Comparison of ENCODE assay signal across 12 cellular contexts in the genomic region with DNA sequence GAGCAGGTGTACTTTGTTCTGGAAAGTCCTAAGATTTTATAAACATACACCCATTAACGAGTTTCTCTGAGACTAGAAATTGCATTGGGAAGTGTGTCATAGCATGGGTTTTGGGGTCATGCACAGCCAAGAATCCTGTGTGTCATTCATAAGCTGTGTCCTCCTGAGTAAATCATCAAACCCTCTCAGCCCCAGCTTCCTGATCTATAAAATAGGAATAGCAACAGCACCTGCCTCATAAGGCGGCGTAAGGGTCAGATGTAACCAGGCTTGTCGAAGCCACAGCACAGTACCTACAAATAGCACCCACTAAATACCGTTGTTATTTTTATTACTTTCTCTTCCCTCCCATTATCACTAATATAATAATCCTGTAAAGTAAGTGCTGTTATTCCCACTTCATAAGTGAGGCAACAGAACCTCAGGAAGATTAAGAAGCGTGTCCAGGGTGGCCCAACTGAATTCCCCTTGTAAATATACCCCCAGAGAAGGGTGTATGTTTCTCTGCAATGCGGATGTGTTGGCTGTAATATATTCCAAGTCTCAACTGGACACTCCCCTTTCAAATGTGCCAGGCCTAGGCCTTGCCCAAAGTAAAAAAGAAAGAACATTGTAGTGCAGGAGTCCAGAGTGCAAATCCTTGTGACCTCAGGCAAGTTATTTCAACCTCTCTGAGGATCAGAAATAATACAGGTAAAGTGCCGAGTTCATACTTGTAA.
DNase-seq lines count a peak whose midpoint lies in the region; ATAC-seq and TF ChIP-seq lines count a peak whose summit lies in the region.
"Had no signal": no experiment of that assay in that cellular context is flagged by ENCODE, and none has a peak within 500 bp of the region (broad histone marks: within the 10 kb centered on the region; RNA-seq: fewer than 3 reads in every experiment).

No MANE protein-coding gene starts in this region.

- H3K27me3 ChIP-seq in transverse colon, result no peaks in the 10 kb centered on the region
- no peaks in the 10 kb centered on the region for H3K27me3 ChIP-seq in esophagus muscularis mucosa

- TF ChIP-seq EP300 in transverse colon (IDR thresholded peaks at IDR 0.05; ENCODE audit: low read depth), result peak; percentile 6
- no peak for TF ChIP-seq EP300 in esophagus muscularis mucosa (IDR thresholded peaks at IDR 0.05)

- no peak for DNase-seq in T-helper 1 cell
- peak; percentile 24 to 70 for DNase-seq in left colon
- DNase-seq in transverse colon, result peak; percentile 51
- DNase-seq in SHP77 treated with DMSO at 0.1 percent for 48 hours (lab: John Stamatoyannopoulos, UW), result no peak
- DNase-seq in esophagus muscularis mucosa (ENCODE audit: extremely low spot score), result no peak
- DNase-seq: activated CD4-positive, CD25-positive, alpha-beta regulatory T cell treated with anti-CD3 and anti-CD28 coated beads, Interleukin-2, amount 50 U/mL, for 72 hours; SIG-M5 had no signal

- peak; percentile 57 for ATAC-seq in left colon
- no peak for ATAC-seq in GM21526 (IDR thresholded peaks at IDR 0.05; ENCODE audit: low FRiP score, unreplicated experiment)

- WGBS in transverse colon (ENCODE audit: low coverage in 1 of 2), 2 donors, result 31 to 35% methylated on average over 7 to 8 of the region's 8 CpGs
- 89% methylated on average over 8 of the region's 8 CpGs for WGBS in esophagus muscularis mucosa

- peaks cover 71% of the 10 kb centered on the region for H3K36me3 Mint-ChIP-seq in T-helper 1 cell treated with Interleukin-12 subunit alpha and Interleukin-12 subunit beta and Interleukin-4 antibody, amounts not matched to agents 30 μg/mL and 1 μg/mL, for 36 hours (ENCODE audit: low read depth)
- peaks cover 16% of the 10 kb centered on the region for H3K36me3 Mint-ChIP-seq in IgD-negative memory B cell

- in situ Hi-C loops in transverse colon (cut with MboI; ENCODE audit: low pct_ligation_motif_present in 1 of 4, low pct_unique_long_range_greater_than_20kb in 1 of 4, low sequenced_read_pairs in 3 of 4), result no loop called here

- peak overlapping the region; percentile 52 for H3K27ac Mint-ChIP-seq in T-helper 1 cell treated with Interleukin-12 subunit alpha and Interleukin-12 subunit beta and Interleukin-4 antibody, amounts not matched to agents 30 μg/mL and 1 μg/mL, for 36 hours
- H3K27ac Mint-ChIP-seq in IgD-negative memory B cell, result peak overlapping the region in 2 of 3 donors; percentile 67 to 82

- H3K36me3 ChIP-seq in transverse colon (peaks cover 0 to 7% (median 0%) of the 10 kb centered on the region in 4 donors), esophagus muscularis mucosa (peaks cover 0 to 32% (median 29%) of the 10 kb centered on the region in 4 donors)

- no peak overlapping the region for H3K4me3 Mint-ChIP-seq in T-helper 1 cell treated with Interleukin-12 subunit alpha and Interleukin-12 subunit beta and Interleukin-4 antibody, amounts not matched to agents 30 μg/mL and 1 μg/mL, for 36 hours
- no peak overlapping the region for H3K4me3 Mint-ChIP-seq in IgD-negative memory B cell
- H3K4me3 Mint-ChIP-seq: neural crest cell had no signal

- no peaks in the 10 kb centered on the region for H3K9me3 ChIP-seq in transverse colon
- H3K9me3 ChIP-seq in esophagus muscularis mucosa, result no peaks in the 10 kb centered on the region

- intact Hi-C loops in left colon (cut with DNase I, micrococcal nuclease), result no loop called here
- intact Hi-C loops in transverse colon (cut with DNase I; ENCODE audit: low total_unique reads), result no loop called here
- intact Hi-C loops in esophagus muscularis mucosa (cut with DNase I), result loop anchor here (10.0 kb wide), 1 partner anchor 152 kb away; no protein-coding TSS in a partner anchor

- H3K4me3 ChIP-seq in transverse colon (no peak overlapping the region), esophagus muscularis mucosa (no peak overlapping the region)

- no peaks in the 10 kb centered on the region for H3K27me3 Mint-ChIP-seq in T-helper 1 cell treated with Interleukin-12 subunit alpha and Interleukin-12 subunit beta and Interleukin-4 antibody, amounts not matched to agents 30 μg/mL and 1 μg/mL, for 36 hours (ENCODE audit: low read depth)
- H3K27me3 Mint-ChIP-seq in IgD-negative memory B cell, result no peaks in the 10 kb centered on the region

- H3K4me1 Mint-ChIP-seq in T-helper 1 cell treated with Interleukin-12 subunit alpha and Interleukin-12 subunit beta and Interleukin-4 antibody, amounts not matched to agents 30 μg/mL and 1 μg/mL, for 36 hours (ENCODE audit: low read depth), result peaks cover 30% of the 10 kb centered on the region
- H3K4me1 Mint-ChIP-seq in IgD-negative memory B cell, result peaks cover 3 to 32% (median 14%) of the 10 kb centered on the region in 3 donors

- H3K9me3 Mint-ChIP-seq in T-helper 1 cell treated with Interleukin-12 subunit alpha and Interleukin-12 subunit beta and Interleukin-4 antibody, amounts not matched to agents 30 μg/mL and 1 μg/mL, for 36 hours, result no peaks in the 10 kb centered on the region
- H3K9me3 Mint-ChIP-seq in IgD-negative memory B cell, result no peaks in the 10 kb centered on the region
- H3K9me3 Mint-ChIP-seq: activated T-helper 2 cell treated with anti-CD3 and anti-CD28 coated beads, Interferon-gamma antibody, Interleukin-2, Interleukin-4, amounts not matched to agents 10 μg/mL and 5 μg/mL and 100 μg/mL, durations not matched to agents 14 hours and 24 hours and 36 hours; neural crest cell had no signal

- TF ChIP-seq POLR2A in transverse colon (IDR thresholded peaks at IDR 0.05) (peak; percentile 44), esophagus muscularis mucosa (IDR thresholded peaks at IDR 0.05; ENCODE audit: low read depth) (no peak)

- TF ChIP-seq CTCF in transverse colon (IDR thresholded peaks at IDR 0.05) (no peak), esophagus muscularis mucosa (IDR thresholded peaks at IDR 0.05) (no peak)

- peak overlapping the region; percentile 83 to 89 (median 86) for H3K27ac ChIP-seq in transverse colon
- H3K27ac ChIP-seq in esophagus muscularis mucosa (replicated peaks in 1 of 4), result peak overlapping the region in 2 of 4 donors; percentile 13 to 23

- H3K4me1 ChIP-seq in transverse colon, result peaks cover 37 to 90% (median 73%) of the 10 kb centered on the region in 4 donors
- H3K4me1 ChIP-seq in esophagus muscularis mucosa, result peaks cover 36 to 72% (median 64%) of the 10 kb centered on the region in 4 donors

Comparison
In these comparisons a context has a peak if more than half of its experiments do, and no peak if none do; other contexts are left out.
1. DNase-seq: peak in left colon (2 of 2) and transverse colon (single experiment); none in T-helper 1 cell (0 of 5), SHP77 treated with DMSO at 0.1 percent for 48 hours (single experiment) and esophagus muscularis mucosa (single experiment).